In the genomic region with DNA sequence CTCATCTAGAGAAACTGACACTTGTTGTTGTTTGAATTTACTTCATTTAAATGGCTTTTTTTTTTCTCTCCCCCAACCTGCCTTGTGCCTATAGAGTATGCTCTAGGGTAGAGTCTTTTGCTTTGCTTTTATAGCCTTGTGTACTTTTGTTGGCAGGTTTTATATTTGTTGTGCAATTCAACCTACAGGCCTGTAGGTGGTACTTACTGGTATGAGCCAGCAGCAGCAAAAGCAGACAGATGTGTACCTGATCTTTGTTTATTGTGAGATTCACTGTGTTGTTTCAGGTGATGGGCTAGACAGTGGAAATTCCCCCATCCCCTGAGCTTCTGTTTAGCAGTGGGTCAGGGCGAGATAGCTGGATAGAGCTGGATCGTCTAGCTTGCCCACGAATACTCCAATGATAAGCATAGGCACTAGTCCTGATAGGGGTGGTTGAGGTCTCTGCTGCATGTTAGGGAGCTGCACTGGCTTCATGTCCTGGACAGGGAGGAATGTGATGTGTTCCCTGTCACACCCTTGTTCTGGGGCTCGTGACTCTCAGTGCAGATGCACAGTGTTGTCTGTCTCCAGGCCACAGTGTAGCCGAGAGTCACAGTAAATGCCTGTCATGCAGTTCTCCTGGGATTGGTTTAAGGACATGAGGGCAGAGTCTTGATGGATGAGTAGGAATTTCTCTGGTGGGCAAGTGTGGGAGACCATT, we compare ENCODE assay signal across 1 cellular context.
TF ChIP-seq lines count a peak whose summit lies in the region.

No MANE protein-coding gene starts in this region.

TF ChIP-seq in HepG2, 621 proteins besides CTCF, POLR2A, EP300 and RAD21:
- TF ChIP-seq ZNF431 (CRISPR knock-in tag; IDR thresholded peaks at IDR 0.05; ENCODE audit: borderline replicate concordance, low read depth) = no peak
- peak; percentile 38; the same call in 1 of the 2 replicates for TF ChIP-seq FOXA3 (CRISPR knock-in tag; IDR thresholded peaks at IDR 0.05)
- TF ChIP-seq, protein P1, sequence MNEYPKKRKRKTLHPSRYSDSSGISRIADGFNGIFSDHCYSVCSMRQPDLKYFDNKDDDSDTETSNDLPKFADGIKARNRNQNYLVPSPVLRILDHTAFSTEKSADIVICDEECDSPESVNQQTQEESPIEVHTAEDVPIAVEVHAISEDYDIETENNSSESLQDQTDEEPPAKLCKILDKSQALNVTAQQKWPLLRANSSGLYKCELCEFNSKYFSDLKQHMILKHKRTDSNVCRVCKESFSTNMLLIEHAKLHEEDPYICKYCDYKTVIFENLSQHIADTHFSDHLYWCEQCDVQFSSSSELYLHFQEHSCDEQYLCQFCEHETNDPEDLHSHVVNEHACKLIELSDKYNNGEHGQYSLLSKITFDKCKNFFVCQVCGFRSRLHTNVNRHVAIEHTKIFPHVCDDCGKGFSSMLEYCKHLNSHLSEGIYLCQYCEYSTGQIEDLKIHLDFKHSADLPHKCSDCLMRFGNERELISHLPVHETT (CRISPR knock-in tag; conservative IDR thresholded peaks at IDR 0.05) = no peak
- TF ChIP-seq CEBPB (IDR thresholded peaks at IDR 0.05; ENCODE audit: borderline replicate concordance, low read depth, low read length) = peak; percentile 71
- no peak for TF ChIP-seq FOXA1 (IDR thresholded peaks at IDR 0.05)
- TF ChIP-seq FOXA1 (CRISPR knock-in tag; IDR thresholded peaks at IDR 0.05) = peak; percentile 53
- no peak for TF ChIP-seq HCFC1 (IDR thresholded peaks at IDR 0.05; ENCODE audit: low read depth, low read length)
- TF ChIP-seq CEBPG (CRISPR knock-in tag; IDR thresholded peaks at IDR 0.05) = peak; percentile 59; the same call in 1 of the 2 replicates
